Comparison of ENCODE assay signal across 22 cellular contexts in the genomic region with DNA sequence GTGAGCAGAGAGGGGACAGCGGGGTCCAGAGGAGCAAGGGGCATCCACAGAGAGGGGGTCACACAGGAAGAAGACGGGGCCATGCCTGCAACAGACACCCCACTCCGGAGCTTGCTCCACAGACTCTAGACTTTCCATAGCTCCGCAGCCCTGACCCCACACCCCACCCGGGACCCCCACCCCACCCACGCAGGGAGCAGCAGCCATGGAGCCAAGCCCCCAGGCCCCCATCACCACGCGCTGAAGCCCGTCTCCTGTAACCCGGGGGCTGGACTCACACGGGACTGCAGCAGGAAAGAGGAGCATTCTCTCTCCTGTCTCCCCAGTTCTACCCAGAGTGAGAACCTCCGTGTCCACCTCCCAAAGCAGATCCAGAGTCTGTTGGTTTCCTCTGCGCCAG. TPM values are rescaled to one million over a fixed set of nuclear protein-coding genes. Genes with fewer than 3 reads are reported as not detected.
DNase-seq lines count a peak whose midpoint lies in the region; ATAC-seq and TF ChIP-seq lines count a peak whose summit lies in the region.
"Had no signal": no experiment of that assay in that cellular context is flagged by ENCODE, and none has a peak within 500 bp of the region (broad histone marks: within the 10 kb centered on the region; RNA-seq: fewer than 3 reads in every experiment).

No MANE protein-coding gene starts in this region.

- H3K36me3 Mint-ChIP-seq in glutamatergic neuron (ENCODE audit: unreplicated experiment), result no peaks in the 10 kb centered on the region
- no peaks in the 10 kb centered on the region for H3K36me3 Mint-ChIP-seq in neural progenitor cell
- H3K36me3 Mint-ChIP-seq in activated CD8-positive, alpha-beta T cell treated with anti-CD3 and anti-CD28 coated beads for 36 hours (ENCODE audit: low read depth), result no peaks in the 10 kb centered on the region
- H3K36me3 Mint-ChIP-seq: CD14-positive monocyte; CD4-positive, alpha-beta memory T cell; CD4-positive, CD25-positive, alpha-beta regulatory T cell; CD8-positive, alpha-beta memory T cell had no signal

- no peaks in the 10 kb centered on the region for H4K20me1 ChIP-seq in neural progenitor cell (ENCODE audit: low read depth)

- DNase-seq in Right ventricle myocardium inferior (ENCODE audit: missing footprints), result peak; percentile 63
- no peak for DNase-seq in left ventricle myocardium superior
- no peak for DNase-seq in glutamatergic neuron
- no peak for DNase-seq in neural progenitor cell (ENCODE audit: low spot score)
- DNase-seq in activated CD8-positive, alpha-beta T cell treated with anti-CD3 and anti-CD28 coated beads for 36 hours, result no peak
- no peak for DNase-seq in DMS79 treated with DMSO at 0.1 percent for 48 hours (lab: John Stamatoyannopoulos, UW)
- DNase-seq: AML-193; C1 segment of cervical spinal cord; CD4-positive, alpha-beta memory T cell; CD4-positive, CD25-positive, alpha-beta regulatory T cell; CD8-positive, alpha-beta memory T cell; COR-L47; DMS 273 treated with DMSO at 0.1 percent for 48 hours; DMS153; DMS53; DMS79; GF-D8 had no signal

- no peaks in the 10 kb centered on the region for H3K27me3 ChIP-seq in neural progenitor cell

- TF ChIP-seq CTCF in glutamatergic neuron (IDR thresholded peaks at IDR 0.05; ENCODE audit: partially characterized antibody, unreplicated experiment) (no peak), neural progenitor cell (IDR thresholded peaks at IDR 0.05) (no peak)
- TF ChIP-seq CTCF in activated CD8-positive, alpha-beta T cell treated with anti-CD3 and anti-CD28 coated beads for 36 hours (IDR thresholded peaks at IDR 0.05), result no peak

- no peaks in the 10 kb centered on the region for H3K36me3 ChIP-seq in neural progenitor cell

- peaks cover 14% of the 10 kb centered on the region for H3F3A ChIP-seq in neural progenitor cell (ENCODE audit: low read depth)

- H3K9me3 ChIP-seq in neural progenitor cell (ENCODE audit: low read depth), result no peaks in the 10 kb centered on the region
- H3K9me3 ChIP-seq: A549 had no signal

- H3K27ac Mint-ChIP-seq in glutamatergic neuron (ENCODE audit: unreplicated experiment), result peak overlapping the region; percentile 70
- peak overlapping the region; percentile 82 for H3K27ac Mint-ChIP-seq in neural progenitor cell
- no peak overlapping the region for H3K27ac Mint-ChIP-seq in activated CD8-positive, alpha-beta T cell treated with anti-CD3 and anti-CD28 coated beads for 36 hours
- H3K27ac Mint-ChIP-seq: B cell; CD4-positive, alpha-beta memory T cell; CD4-positive, CD25-positive, alpha-beta regulatory T cell; CD8-positive, alpha-beta memory T cell had no signal

- H3K79me2 ChIP-seq in neural progenitor cell (ENCODE audit: low read depth), result no peaks in the 10 kb centered on the region

- H3K4me1 Mint-ChIP-seq in glutamatergic neuron (ENCODE audit: low read depth, unreplicated experiment) (peaks cover 26% of the 10 kb centered on the region), neural progenitor cell (peaks cover 46% of the 10 kb centered on the region)
- no peaks in the 10 kb centered on the region for H3K4me1 Mint-ChIP-seq in activated CD8-positive, alpha-beta T cell treated with anti-CD3 and anti-CD28 coated beads for 36 hours (ENCODE audit: low read depth)
- H3K4me1 Mint-ChIP-seq: B cell; CD14-positive monocyte; CD4-positive, alpha-beta memory T cell; CD4-positive, CD25-positive, alpha-beta regulatory T cell; CD8-positive, alpha-beta memory T cell had no signal

- POLR2A ChIA-PET in activated CD8-positive, alpha-beta T cell treated with anti-CD3 and anti-CD28 coated beads for 36 hours (lab: Charles Lee), result no interaction called here

- no peak overlapping the region for H3K4me2 ChIP-seq in neural progenitor cell
- H3K4me2 ChIP-seq: A549 had no signal

- peaks cover 10% of the 10 kb centered on the region for H3K4me1 ChIP-seq in neural progenitor cell
- H3K4me1 ChIP-seq: A549 had no signal

- H3K9me3 Mint-ChIP-seq in glutamatergic neuron (ENCODE audit: unreplicated experiment) (peaks cover 9% of the 10 kb centered on the region), neural progenitor cell (no peaks in the 10 kb centered on the region)
- no peaks in the 10 kb centered on the region for H3K9me3 Mint-ChIP-seq in activated CD8-positive, alpha-beta T cell treated with anti-CD3 and anti-CD28 coated beads for 36 hours
- H3K9me3 Mint-ChIP-seq: CD4-positive, alpha-beta memory T cell; CD4-positive, CD25-positive, alpha-beta regulatory T cell; CD8-positive, alpha-beta memory T cell had no signal

- H3K4me3 Mint-ChIP-seq in glutamatergic neuron (ENCODE audit: unreplicated experiment) (no peak overlapping the region), neural progenitor cell (no peak overlapping the region)
- H3K4me3 Mint-ChIP-seq in activated CD8-positive, alpha-beta T cell treated with anti-CD3 and anti-CD28 coated beads for 36 hours, result no peak overlapping the region
- H3K4me3 Mint-ChIP-seq: B cell; CD4-positive, alpha-beta memory T cell; CD4-positive, CD25-positive, alpha-beta regulatory T cell; CD8-positive, alpha-beta memory T cell had no signal

- H3K27me3 Mint-ChIP-seq in glutamatergic neuron (ENCODE audit: unreplicated experiment) (peaks cover 12% of the 10 kb centered on the region), neural progenitor cell (ENCODE audit: insufficient read depth, low read depth) (peaks cover 20% of the 10 kb centered on the region)
- H3K27me3 Mint-ChIP-seq in activated CD8-positive, alpha-beta T cell treated with anti-CD3 and anti-CD28 coated beads for 36 hours, result peaks cover 2% of the 10 kb centered on the region
- H3K27me3 Mint-ChIP-seq: CD4-positive, CD25-positive, alpha-beta regulatory T cell had no signal

- intact Hi-C loops in Right ventricle myocardium inferior (cut with DNase I) (no loop called here), left ventricle myocardium superior (cut with micrococcal nuclease) (no loop called here)
- intact Hi-C loops in activated CD8-positive, alpha-beta T cell treated with anti-CD3 and anti-CD28 coated beads for 36 hours (cut with micrococcal nuclease), result no loop called here

- no peak overlapping the region for H3K27ac ChIP-seq in neural progenitor cell
- H3K27ac ChIP-seq: 22Rv1, A549 had no signal

- H2AFZ ChIP-seq in neural progenitor cell (replicated peaks), result no peak overlapping the region

- ATAC-seq in Right ventricle myocardium inferior (no peak), left ventricle myocardium superior (no peak), HG02981 (IDR thresholded peaks at IDR 0.05; ENCODE audit: unreplicated experiment) (no peak)
- no peak for ATAC-seq in activated CD8-positive, alpha-beta T cell treated with anti-CD3 and anti-CD28 coated beads for 36 hours
- ATAC-seq: A549 had no signal

- H3K9ac ChIP-seq in neural progenitor cell, result no peak overlapping the region

- CTCF ChIA-PET in activated CD8-positive, alpha-beta T cell treated with anti-CD3 and anti-CD28 coated beads for 36 hours (lab: Charles Lee), result no interaction called here

- no peak overlapping the region for H3K4me3 ChIP-seq in neural progenitor cell
- H3K4me3 ChIP-seq: A549 had no signal

RNA-seq across cellular contexts. Expression of a gene that starts 38.8 kb away (rescaled TPM):
- total RNA-seq in Right ventricle myocardium inferior, result not detected
- total RNA-seq in left ventricle myocardium superior, result not detected
- total RNA-seq in glutamatergic neuron (ENCODE audit: unreplicated experiment), result 9.1 TPM
- not detected in 2 replicates for total RNA-seq in neural progenitor cell (ENCODE audit: low replicate concordance)
- total RNA-seq in activated CD8-positive, alpha-beta T cell treated with anti-CD3 and anti-CD28 coated beads for 36 hours, result not detected
- total RNA-seq: B cell; CD4-positive, alpha-beta memory T cell; CD4-positive, CD25-positive, alpha-beta regulatory T cell; CD8-positive, alpha-beta memory T cell had no signal
